ENCODE assay signal across 8 cellular contexts in genomic region chr15:99343836-99344551, GRCh38.
DNase-seq lines count a peak whose midpoint lies in the region; ATAC-seq, FAIRE-seq and TF ChIP-seq lines count a peak whose summit lies in the region.

No MANE protein-coding gene starts in this region.

- H3K27ac Mint-ChIP-seq in activated B cell treated with CpG ODN at 0.5 μM for 24 hours (no peak overlapping the region), neural crest cell (ENCODE audit: unreplicated experiment) (no peak overlapping the region)

- H3K36me3 Mint-ChIP-seq in activated B cell treated with CpG ODN at 0.5 μM for 24 hours (ENCODE audit: low read depth) (no peaks in the 10 kb centered on the region), neural crest cell (ENCODE audit: low read depth) (peaks cover 5% of the 10 kb centered on the region)

- DNase-seq in GM18507 (ENCODE audit: extremely low spot score, insufficient read length, low read depth): no peak
- peak; percentile 20 for DNase-seq in activated B cell treated with CpG ODN at 0.5 μM for 24 hours
- DNase-seq in dorsolateral prefrontal cortex: peak in 7 of 10 donors; percentile 29 to 61 (median 45)
- no peak for DNase-seq in neural crest cell (ENCODE audit: low read depth, low spot score)
- DNase-seq in DMS79 (lab: John Stamatoyannopoulos, UW): no peak
- DNase-seq in NCI-H2227 (lab: John Stamatoyannopoulos, UW; ENCODE audit: unreplicated experiment): no peak
- no peak for DNase-seq in AML-193 (lab: John Stamatoyannopoulos, UW)

- POLR2A ChIA-PET in activated B cell treated with CpG ODN at 0.5 μM for 24 hours (lab: Charles Lee): interaction anchor here (1.1 to 1.7 kb wide), 4 partner anchors 163 to 360 kb away, joined by 4 to 8 read pairs (median 5); partner anchors contain the start of gene MEF2A

- peak; percentile 61 for ATAC-seq in activated B cell treated with CpG ODN at 0.5 μM for 24 hours (ENCODE audit: low read depth)
- no peak for ATAC-seq in HG02678 (IDR thresholded peaks at IDR 0.05; ENCODE audit: unreplicated experiment)

- H3K4me3 ChIP-seq in dorsolateral prefrontal cortex: peak overlapping the region in 2 of 59 donors; percentile 18 to 21

- intact Hi-C loops in activated B cell treated with CpG ODN at 0.5 μM for 24 hours (cut with micrococcal nuclease): loop anchor here (1.0 to 10.0 kb wide), 3 partner anchors 161 to 360 kb away; partner anchors contain the start of gene MEF2A
- intact Hi-C loops in dorsolateral prefrontal cortex (cut with DNase I): no loop called here

- H3K4me1 Mint-ChIP-seq in activated B cell treated with CpG ODN at 0.5 μM for 24 hours: peaks cover 31% of the 10 kb centered on the region
- H3K4me1 Mint-ChIP-seq in neural crest cell: peaks cover 12% of the 10 kb centered on the region

- no peak overlapping the region for H3K27ac ChIP-seq in dorsolateral prefrontal cortex

- no peaks in the 10 kb centered on the region for H3K27me3 ChIP-seq in dorsolateral prefrontal cortex

- CTCF ChIA-PET in activated B cell treated with CpG ODN at 0.5 μM for 24 hours (lab: Charles Lee): interaction anchor here (1.0 to 2.4 kb wide), 7 partner anchors 17 to 360 kb away, joined by 3 to 44 read pairs (median 3); no protein-coding TSS in a partner anchor

- FAIRE-seq in GM18507 (lab: Jason Lieb, UNC): peak; percentile 41

- H3K9me3 Mint-ChIP-seq in activated B cell treated with CpG ODN at 0.5 μM for 24 hours (peaks cover 2% of the 10 kb centered on the region), neural crest cell (no peaks in the 10 kb centered on the region)

- H3K4me3 Mint-ChIP-seq in activated B cell treated with CpG ODN at 0.5 μM for 24 hours (no peak overlapping the region), neural crest cell (no peak overlapping the region)

- no peak for TF ChIP-seq CTCF in activated B cell treated with CpG ODN at 0.5 μM for 24 hours (IDR thresholded peaks at IDR 0.05)
- peak in 48 of 56 donors; percentile 6 to 67 (median 48) for TF ChIP-seq CTCF in dorsolateral prefrontal cortex (IDR thresholded peaks at IDR 0.05 in 54 of 56, conservative IDR thresholded peaks at IDR 0.05 in 2 of 56; ENCODE audit: low read depth in 1 of 56, partially characterized antibody in 56 of 56)
- TF ChIP-seq CTCF in neural crest cell (conservative IDR thresholded peaks at IDR 0.05): peak; percentile 44

- H3K27me3 Mint-ChIP-seq in activated B cell treated with CpG ODN at 0.5 μM for 24 hours: no peaks in the 10 kb centered on the region
- H3K27me3 Mint-ChIP-seq in neural crest cell (ENCODE audit: low read depth): no peaks in the 10 kb centered on the region

Comparison
In these comparisons a context has a peak if more than half of its experiments do, and no peak if none do; other contexts are left out.
1. DNase-seq: peak in activated B cell treated with CpG ODN at 0.5 μM for 24 hours (single experiment) and dorsolateral prefrontal cortex (7 of 10); none in GM18507 (single experiment), neural crest cell (single experiment), DMS79 (single experiment), NCI-H2227 (single experiment) and AML-193 (0 of 2).